8 cellular contexts compared by ENCODE assay signal in genomic region chr2:238720232-238720672, GRCh38.
DNase-seq lines count a peak whose midpoint lies in the region; ATAC-seq, FAIRE-seq and TF ChIP-seq lines count a peak whose summit lies in the region.

No MANE protein-coding gene starts in this region.

- no peaks in the 10 kb centered on the region for H3F3A ChIP-seq in PC-3 (ENCODE audit: low read length, unreplicated experiment)

- no peaks in the 10 kb centered on the region for H3K79me2 ChIP-seq in PC-3 (ENCODE audit: low read length)
- no peaks in the 10 kb centered on the region for H3K79me2 ChIP-seq in keratinocyte (ENCODE audit: control insufficient read depth, insufficient read depth, low read length)

- peak; percentile 100 for FAIRE-seq in keratinocyte (lab: Jason Lieb, UNC)

- H2AFZ ChIP-seq in PC-3 (ENCODE audit: low read length), result peak overlapping the region; percentile 34; the same call in 1 of the 2 replicates
- H2AFZ ChIP-seq in keratinocyte (ENCODE audit: control insufficient read depth, low read length), result no peak overlapping the region

- CTCF ChIA-PET in HEK293 (lab: Yijun Ruan, JAX), result interaction anchor here (0.6 to 4.0 kb wide), 19 partner anchors 9 to 449 kb away, joined by 3 to 24 read pairs (median 4); no protein-coding TSS in a partner anchor
- CTCF ChIA-PET in PC-3 (lab: Charles Lee), result interaction anchor here (0.6 kb wide), 1 partner anchor 283 kb away, joined by 4 read pairs; no protein-coding TSS in a partner anchor

- no peaks in the 10 kb centered on the region for H3K36me3 ChIP-seq in BE2C
- no peaks in the 10 kb centered on the region for H3K36me3 ChIP-seq in HEK293 (ENCODE audit: control insufficient read depth in 2 of 2, insufficient read depth in 1 of 2, low read length in 2 of 2)
- H3K36me3 ChIP-seq in PC-3 (ENCODE audit: low read depth, low read length), result no peaks in the 10 kb centered on the region
- H3K36me3 ChIP-seq in ascending aorta, result no peaks in the 10 kb centered on the region
- no peaks in the 10 kb centered on the region for H3K36me3 ChIP-seq in keratinocyte (ENCODE audit: control insufficient read depth in 2 of 2, extremely low read depth in 1 of 2, insufficient read depth in 2 of 2, low read length in 2 of 2)

- ATAC-seq in PC-3, result peak; percentile 76

- no peaks in the 10 kb centered on the region for H3K9me1 ChIP-seq in keratinocyte (ENCODE audit: control insufficient read depth, extremely low read depth, insufficient read depth, low read length)

- BruUV-seq in PC-3 (replicated peaks; lab: Mats Ljungman, UMichigan), result no TSS peak

- dilution Hi-C loops in keratinocyte (cut with MboI; ENCODE audit: extremely low pct_ligation_motif_present, low sequenced_read_pairs), result no loop called here

- H3K27me3 ChIP-seq in BE2C, result no peaks in the 10 kb centered on the region
- no peaks in the 10 kb centered on the region for H3K27me3 ChIP-seq in PC-3 (ENCODE audit: low read length)
- H3K27me3 ChIP-seq in ascending aorta, result no peaks in the 10 kb centered on the region
- H3K27me3 ChIP-seq in keratinocyte (ENCODE audit: control insufficient read depth, extremely low read depth, insufficient read depth, low read length), result no peaks in the 10 kb centered on the region

- peak; percentile 58 for DNase-seq in BE2C
- DNase-seq in PC-3, result peak; percentile 71
- DNase-seq in ascending aorta (ENCODE audit: low spot score in 2 of 2), result peak in 1 of 2 donors; percentile 74
- peak; percentile 100 for DNase-seq in keratinocyte (ENCODE audit: low read depth, low spot score)
- peak; percentile 40 to 49 for DNase-seq in stimulated activated CD8-positive, alpha-beta memory T cell treated with anti-CD3 and anti-CD28 coated beads, Interleukin-2, amount 100 ng/mL, for 48 hours (ENCODE audit: low read depth in 2 of 2)
- no peak for DNase-seq in globus pallidus (ENCODE audit: low spot score)
- no peak for DNase-seq in effector CD4-positive, alpha-beta T cell

- H3K9ac ChIP-seq in PC-3 (ENCODE audit: low read length) (no peak overlapping the region), keratinocyte (ENCODE audit: control insufficient read depth, extremely low read depth, insufficient read depth, low read length) (no peak overlapping the region)

- no peaks in the 10 kb centered on the region for H3K9me2 ChIP-seq in PC-3 (replicated peaks; ENCODE audit: low read length)

- H3K4me2 ChIP-seq in PC-3 (ENCODE audit: low read length) (no peak overlapping the region), keratinocyte (ENCODE audit: control insufficient read depth, extremely low read depth, insufficient read depth, low read depth, low read length) (peak overlapping the region; percentile 61)

- intact Hi-C loops in PC-3 (cut with micrococcal nuclease) (loop anchor here (10.0 kb wide), 1 partner anchor 255 kb away; no protein-coding TSS in a partner anchor), ascending aorta (cut with DNase I) (loop anchor here (2.0 to 10.0 kb wide), 4 partner anchors 65 to 825 kb away; partner anchors contain the start of gene TWIST2)

- no peak overlapping the region for H3K27ac ChIP-seq in HEK293 (ENCODE audit: extremely low read depth, low read depth, low read length)
- H3K27ac ChIP-seq in PC-3 (ENCODE audit: low read length), result no peak overlapping the region
- H3K27ac ChIP-seq in ascending aorta, result no peak overlapping the region
- H3K27ac ChIP-seq in keratinocyte (ENCODE audit: control insufficient read depth, insufficient read depth, low read length), result no peak overlapping the region

- H3K9me3 ChIP-seq in BE2C (no peaks in the 10 kb centered on the region), HEK293 (ENCODE audit: control insufficient read depth, insufficient read depth, low read depth, low read length) (no peaks in the 10 kb centered on the region), PC-3 (ENCODE audit: low read length) (no peaks in the 10 kb centered on the region), ascending aorta (no peaks in the 10 kb centered on the region), keratinocyte (ENCODE audit: control insufficient read depth, low read depth, low read length) (no peaks in the 10 kb centered on the region)

- POLR2A ChIA-PET in HEK293 (lab: Yijun Ruan, JAX), result no interaction called here
- POLR2A ChIA-PET in PC-3 (lab: Charles Lee; ENCODE audit: unreplicated experiment), result no interaction called here

- no peaks in the 10 kb centered on the region for H4K20me1 ChIP-seq in PC-3 (ENCODE audit: low read length)
- no peaks in the 10 kb centered on the region for H4K20me1 ChIP-seq in keratinocyte (ENCODE audit: control insufficient read depth, extremely low read depth, insufficient read depth, low read length)

- no peaks in the 10 kb centered on the region for H3K4me1 ChIP-seq in BE2C
- H3K4me1 ChIP-seq in HEK293 (ENCODE audit: control insufficient read depth, insufficient read depth, low read length), result no peaks in the 10 kb centered on the region
- H3K4me1 ChIP-seq in PC-3 (ENCODE audit: insufficient read depth, low read length), result no peaks in the 10 kb centered on the region
- peaks cover 0 to 4% of the 10 kb centered on the region in 2 donors for H3K4me1 ChIP-seq in ascending aorta
- peaks cover 15% of the 10 kb centered on the region for H3K4me1 ChIP-seq in keratinocyte (ENCODE audit: control insufficient read depth, extremely low read depth, insufficient read depth, low read length)

- TF ChIP-seq CTCF in BE2C (IDR thresholded peaks at IDR 0.05; ENCODE audit: low read depth, low read length) (peak; percentile 71), HEK293 (tag by site-specific recombination; IDR thresholded peaks at IDR 0.05) (peak; percentile 63; the same call in 1 of the 2 replicates), PC-3 (conservative IDR thresholded peaks at IDR 0.05; ENCODE audit: low read depth, low read length) (peak; percentile 82), ascending aorta (IDR thresholded peaks at IDR 0.05) (peak; percentile 43 to 66 (median 61)), keratinocyte (optimal IDR thresholded peaks at IDR 0.05 in 1 of 3, IDR thresholded peaks at IDR 0.05 in 1 of 3, conservative IDR thresholded peaks at IDR 0.05 in 1 of 3; ENCODE audit: extremely low read depth in 1 of 3, insufficient read depth in 2 of 3, low read length in 3 of 3) (peak; percentile 87 to 98 (median 95))

- H3K4me3 ChIP-seq in BE2C (ENCODE audit: low read depth, low read length) (no peak overlapping the region), HEK293 (ENCODE audit: low read depth, low read length) (no peak overlapping the region), PC-3 (ENCODE audit: low read length) (no peak overlapping the region), ascending aorta (no peak overlapping the region), keratinocyte (ENCODE audit: control insufficient read depth in 2 of 3, extremely low read depth in 1 of 3, insufficient read depth in 2 of 3, low read depth in 1 of 3, low read length in 3 of 3) (no peak overlapping the region)

TF ChIP-seq in HEK293, 187 proteins besides CTCF, POLR2A, EP300 and RAD21 (continues in another document):
- no peak for TF ChIP-seq KLF17 (tag by site-specific recombination; IDR thresholded peaks at IDR 0.05)
- TF ChIP-seq ZNF10 (tag by site-specific recombination; IDR thresholded peaks at IDR 0.05), result 0 out of 2 replicates have a peak, but pooled peaks have one; percentile 60
- TF ChIP-seq ZNF654 (tag by site-specific recombination; IDR thresholded peaks at IDR 0.05; ENCODE audit: low read depth), result peak; percentile 36
- TF ChIP-seq ZSCAN16 (tag by site-specific recombination; IDR thresholded peaks at IDR 0.05), result no peak
- no peak for TF ChIP-seq ZSCAN18 (tag by site-specific recombination; IDR thresholded peaks at IDR 0.05)
- no peak for TF ChIP-seq PRDM1 (tag by site-specific recombination; IDR thresholded peaks at IDR 0.05)
- no peak for TF ChIP-seq TSHZ1 (tag by site-specific recombination; IDR thresholded peaks at IDR 0.05; ENCODE audit: borderline replicate concordance)

Comparison
In these comparisons a context has a peak if more than half of its experiments do, and no peak if none do; other contexts are left out.
1. DNase-seq: peak in BE2C (single experiment), PC-3 (single experiment), keratinocyte (single experiment) and stimulated activated CD8-positive, alpha-beta memory T cell treated with anti-CD3 and anti-CD28 coated beads, Interleukin-2, amount 100 ng/mL, for 48 hours (2 of 2); none in globus pallidus (single experiment) and effector CD4-positive, alpha-beta T cell (single experiment).
2. Peak in every context shown above with its lines, with median percentiles within 50 percentile points of each other: CTCF ChIP-seq.